1 cellular context compared by ENCODE assay signal in the genomic region with DNA sequence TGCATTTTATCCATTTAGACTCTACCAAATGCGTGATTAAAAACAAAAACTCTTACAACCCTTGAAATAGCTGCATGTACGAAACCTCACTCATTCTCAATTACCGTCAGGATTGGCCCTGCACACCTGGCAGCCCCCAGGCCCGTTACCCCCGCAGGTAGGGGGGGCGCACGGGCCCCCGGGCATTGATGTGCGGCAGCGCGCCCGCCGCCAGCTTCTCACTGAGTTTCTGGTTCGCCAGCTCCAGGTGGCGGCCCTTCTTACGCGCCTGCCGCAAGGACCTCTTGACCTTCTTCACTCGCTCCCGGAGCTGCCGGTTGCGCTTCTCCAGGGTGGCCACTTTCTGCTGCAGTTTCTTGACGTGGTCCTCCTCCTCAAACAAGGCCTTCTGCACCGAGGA.
TF ChIP-seq lines count a peak whose summit lies in the region.

No MANE protein-coding gene starts in this region.

TF ChIP-seq in GM23338, 12 proteins besides CTCF, POLR2A, EP300 and RAD21:
- TF ChIP-seq ZNF462 (CRISPR knock-in tag; IDR thresholded peaks at IDR 0.05) (no peak), CREB1 (CRISPR knock-in tag; IDR thresholded peaks at IDR 0.05; ENCODE audit: low read depth) (no peak), EZH2 (IDR thresholded peaks at IDR 0.05; ENCODE audit: low read depth, unreplicated experiment) (no peak), ZNF114 (CRISPR knock-in tag; IDR thresholded peaks at IDR 0.05) (no peak), POLR2AphosphoS5 (IDR thresholded peaks at IDR 0.05; ENCODE audit: low read depth) (no peak), JUNB (IDR thresholded peaks at IDR 0.05; ENCODE audit: unreplicated experiment) (no peak), NANOG (IDR thresholded peaks at IDR 0.05; ENCODE audit: borderline replicate concordance) (no peak), ETS1 (IDR thresholded peaks at IDR 0.05) (no peak), EZH2phosphoT487 (IDR thresholded peaks at IDR 0.05; ENCODE audit: unreplicated experiment) (no peak), STAT1 (IDR thresholded peaks at IDR 0.05; ENCODE audit: unreplicated experiment) (no peak), ZNF331 (CRISPR knock-in tag; IDR thresholded peaks at IDR 0.05; ENCODE audit: low read depth) (no peak)
- TF ChIP-seq, protein P1, sequence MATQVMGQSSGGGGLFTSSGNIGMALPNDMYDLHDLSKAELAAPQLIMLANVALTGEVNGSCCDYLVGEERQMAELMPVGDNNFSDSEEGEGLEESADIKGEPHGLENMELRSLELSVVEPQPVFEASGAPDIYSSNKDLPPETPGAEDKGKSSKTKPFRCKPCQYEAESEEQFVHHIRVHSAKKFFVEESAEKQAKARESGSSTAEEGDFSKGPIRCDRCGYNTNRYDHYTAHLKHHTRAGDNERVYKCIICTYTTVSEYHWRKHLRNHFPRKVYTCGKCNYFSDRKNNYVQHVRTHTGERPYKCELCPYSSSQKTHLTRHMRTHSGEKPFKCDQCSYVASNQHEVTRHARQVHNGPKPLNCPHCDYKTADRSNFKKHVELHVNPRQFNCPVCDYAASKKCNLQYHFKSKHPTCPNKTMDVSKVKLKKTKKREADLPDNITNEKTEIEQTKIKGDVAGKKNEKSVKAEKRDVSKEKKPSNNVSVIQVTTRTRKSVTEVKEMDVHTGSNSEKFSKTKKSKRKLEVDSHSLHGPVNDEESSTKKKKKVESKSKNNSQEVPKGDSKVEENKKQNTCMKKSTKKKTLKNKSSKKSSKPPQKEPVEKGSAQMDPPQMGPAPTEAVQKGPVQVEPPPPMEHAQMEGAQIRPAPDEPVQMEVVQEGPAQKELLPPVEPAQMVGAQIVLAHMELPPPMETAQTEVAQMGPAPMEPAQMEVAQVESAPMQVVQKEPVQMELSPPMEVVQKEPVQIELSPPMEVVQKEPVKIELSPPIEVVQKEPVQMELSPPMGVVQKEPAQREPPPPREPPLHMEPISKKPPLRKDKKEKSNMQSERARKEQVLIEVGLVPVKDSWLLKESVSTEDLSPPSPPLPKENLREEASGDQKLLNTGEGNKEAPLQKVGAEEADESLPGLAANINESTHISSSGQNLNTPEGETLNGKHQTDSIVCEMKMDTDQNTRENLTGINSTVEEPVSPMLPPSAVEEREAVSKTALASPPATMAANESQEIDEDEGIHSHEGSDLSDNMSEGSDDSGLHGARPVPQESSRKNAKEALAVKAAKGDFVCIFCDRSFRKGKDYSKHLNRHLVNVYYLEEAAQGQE (IDR thresholded peaks at IDR 0.05; ENCODE audit: unreplicated experiment): no peak
